ENCODE assay signal across 8 cellular contexts in the genomic region with DNA sequence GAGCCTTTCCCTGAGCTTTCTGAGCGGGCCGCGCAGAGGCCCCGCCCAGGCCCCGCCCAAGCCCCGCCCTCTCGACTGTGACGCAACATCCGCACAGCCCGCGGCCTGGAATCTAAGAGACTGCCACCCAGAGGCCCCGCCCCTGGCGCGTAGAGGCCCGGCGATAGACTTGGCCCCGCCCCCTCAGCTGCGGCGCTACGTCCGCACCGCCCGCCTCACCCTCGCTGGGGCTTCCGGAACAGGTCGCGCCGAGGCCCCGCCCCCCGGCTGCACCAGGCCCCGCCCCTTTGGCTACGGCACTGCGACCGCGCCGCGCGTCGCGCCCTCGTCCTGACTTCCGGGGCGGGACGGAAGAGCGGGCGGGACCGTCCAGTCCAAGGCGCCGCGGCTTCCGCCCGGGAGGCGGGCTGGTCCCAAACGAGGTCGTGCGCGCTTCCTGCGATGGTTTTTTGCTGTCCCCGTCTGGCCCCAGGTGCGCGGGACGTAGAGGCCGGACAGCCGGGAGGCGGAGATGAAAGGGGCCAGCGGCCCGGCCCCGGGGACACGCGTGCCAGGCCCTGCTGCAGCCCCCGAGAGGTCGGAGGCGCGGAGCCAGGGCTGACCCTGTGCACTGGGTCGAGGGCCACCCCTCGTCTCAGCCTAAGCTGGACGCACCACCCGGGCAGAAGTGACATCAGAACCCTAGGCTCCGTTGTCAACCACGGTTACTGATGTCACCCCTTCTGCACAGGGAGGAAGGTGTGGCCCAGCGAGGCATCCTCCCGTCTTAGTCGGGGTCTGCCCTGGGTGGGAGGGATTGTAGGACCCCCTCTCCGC. TPM values are rescaled to one million over a fixed set of nuclear protein-coding genes. Genes with fewer than 3 reads are reported as not detected.
DNase-seq lines count a peak whose midpoint lies in the region; ATAC-seq, FAIRE-seq and TF ChIP-seq lines count a peak whose summit lies in the region.

No MANE protein-coding gene starts in this region.

- peak overlapping the region; percentile 53 to 81 (median 70) for H3K4me3 ChIP-seq in transverse colon

- peak; percentile 95 for ATAC-seq in HG02642 (IDR thresholded peaks at IDR 0.05; ENCODE audit: poor library complexity, unreplicated experiment)

- no peaks in the 10 kb centered on the region for H3K27me3 ChIP-seq in transverse colon

- H3K9me3 ChIP-seq in transverse colon, result no peaks in the 10 kb centered on the region

- WGBS in adipose tissue, 3 donors, result 0 to 1% (median 1%) methylated on average over 76 to 84 of the region's 84 CpGs
- WGBS in transverse colon (ENCODE audit: low coverage in 1 of 2), 2 donors, result 1% methylated on average over 27 of the region's 84 CpGs; no CpG with 5 or more reads in 1 of the 2 donors

- in situ Hi-C loops in transverse colon (cut with MboI; ENCODE audit: low pct_ligation_motif_present in 1 of 4, low pct_unique_long_range_greater_than_20kb in 1 of 4, low sequenced_read_pairs in 3 of 4), result no loop called here

- no peak for TF ChIP-seq EP300 in transverse colon (IDR thresholded peaks at IDR 0.05; ENCODE audit: low read depth)

- H3K27ac ChIP-seq in adipose tissue (ENCODE audit: low read depth, low read length), result peak overlapping the region; percentile 63
- H3K27ac ChIP-seq in transverse colon, result peak overlapping the region; percentile 91 to 98 (median 96)

- intact Hi-C loops in cardiac septum (cut with DNase I), result loop anchor here (2.0 kb wide), 1 partner anchor 35 kb away; no protein-coding TSS in a partner anchor
- intact Hi-C loops in transverse colon (cut with DNase I; ENCODE audit: low total_unique reads), result no loop called here

- peak; percentile 76 for TF ChIP-seq POLR2A in GM12891 (IDR thresholded peaks at IDR 0.05; ENCODE audit: low read depth, low read length)
- TF ChIP-seq POLR2A in transverse colon (IDR thresholded peaks at IDR 0.05), result peak; percentile 97

- no peaks in the 10 kb centered on the region for H3K36me3 ChIP-seq in transverse colon

- DNase-seq in GM12891 (ENCODE audit: insufficient read length, low spot score) (peak; percentile 100), NCI-H128 (lab: John Stamatoyannopoulos, UW; ENCODE audit: unreplicated experiment) (peak; percentile 93), SW480 (ENCODE audit: low spot score) (peak; percentile 97), cardiac septum (ENCODE audit: low spot score) (peak; percentile 100), pons (ENCODE audit: low spot score) (peak; percentile 99), transverse colon (peak; percentile 100)

- peaks cover 0 to 19% (median 15%) of the 10 kb centered on the region in 4 donors for H3K4me1 ChIP-seq in transverse colon

- FAIRE-seq in GM12891 (lab: Jason Lieb, UNC), result peak; percentile 100

- TF ChIP-seq CTCF in transverse colon (IDR thresholded peaks at IDR 0.05), result no peak

TF ChIP-seq in GM12891, 5 proteins besides CTCF, POLR2A, EP300 and RAD21:
- no peak for TF ChIP-seq SPI1 (IDR thresholded peaks at IDR 0.05; ENCODE audit: low read depth, low read length)
- TF ChIP-seq POU2F2 (IDR thresholded peaks at IDR 0.05; ENCODE audit: low read depth, low read length), result no peak
- peak; percentile 30; the same call in 1 of the 2 replicates for TF ChIP-seq TAF1 (IDR thresholded peaks at IDR 0.05; ENCODE audit: low read depth, low read length)
- TF ChIP-seq PAX5 (IDR thresholded peaks at IDR 0.05; ENCODE audit: insufficient read depth, low read length, severe bottlenecking), result peak; percentile 2
- peak; percentile 71 for TF ChIP-seq POLR2AphosphoS5 (IDR thresholded peaks at IDR 0.05; ENCODE audit: low read depth, low read length)

RNA-seq across cellular contexts. Expression of gene WNT7B, which starts 59.0 kb away (rescaled TPM):
- 1.3 TPM for polyA plus RNA-seq in GM12891 (2012; ENCODE audit: low read depth, missing spikeins)
- polyA plus RNA-seq in adipose tissue, result under 1 TPM in 1 of 3 donors, not detected in 2; 0.25 TPM
- not detected for total RNA-seq in cardiac septum
- not detected for total RNA-seq in transverse colon

Comparison
In these comparisons a context has a peak if more than half of its experiments do, and no peak if none do; other contexts are left out.
1. Peak in every context shown above with its lines: DNase-seq, ATAC-seq, H3K4me3 ChIP-seq and H3K27ac ChIP-seq.